In genomic region chr11:65862191-65862735, GRCh38 we compare ENCODE assay signal across 11 cellular contexts. TPM values are rescaled to one million over a fixed set of nuclear protein-coding genes. Genes with fewer than 3 reads are reported as not detected.
DNase-seq lines count a peak whose midpoint lies in the region; ATAC-seq and TF ChIP-seq lines count a peak whose summit lies in the region.
"Had no signal": no experiment of that assay in that cellular context is flagged by ENCODE, and none has a peak within 500 bp of the region (broad histone marks: within the 10 kb centered on the region; RNA-seq: fewer than 3 reads in every experiment).

No MANE protein-coding gene starts in this region.

- no peak overlapping the region for H3K27ac Mint-ChIP-seq in activated T-cell treated with anti-CD3 and anti-CD28 coated beads, Interleukin-2, amount 50 U/mL, for 72 hours
- H3K27ac Mint-ChIP-seq in activated CD4-positive, alpha-beta memory T cell treated with anti-CD3 and anti-CD28 coated beads for 36 hours = no peak overlapping the region
- peak overlapping the region; percentile 71 for H3K27ac Mint-ChIP-seq in stimulated activated naive B cell treated with anti-CD40 and anti-IgM and Interleukin-4, amounts not matched to agents 10 μg/mL and 1 μg/mL and 100 μg/mL, for 72 hours

- peaks cover 39% of the 10 kb centered on the region for H3K4me1 Mint-ChIP-seq in activated T-cell treated with anti-CD3 and anti-CD28 coated beads, Interleukin-2, amount 50 U/mL, for 72 hours (ENCODE audit: low read depth)
- peaks cover 19% of the 10 kb centered on the region for H3K4me1 Mint-ChIP-seq in activated CD4-positive, alpha-beta memory T cell treated with anti-CD3 and anti-CD28 coated beads for 36 hours (ENCODE audit: low read depth)
- H3K4me1 Mint-ChIP-seq in stimulated activated naive B cell treated with anti-CD40 and anti-IgM and Interleukin-4, amounts not matched to agents 10 μg/mL and 1 μg/mL and 100 μg/mL, for 72 hours = peaks cover 22 to 41% of the 10 kb centered on the region in 2 donors

- POLR2A ChIA-PET in activated CD4-positive, alpha-beta memory T cell treated with anti-CD3 and anti-CD28 coated beads for 36 hours (lab: Charles Lee) = no interaction called here

- no peak overlapping the region for H3K27ac ChIP-seq in hepatocyte
- H3K27ac ChIP-seq: parathyroid adenoma had no signal

- CTCF ChIA-PET in activated CD4-positive, alpha-beta memory T cell treated with anti-CD3 and anti-CD28 coated beads for 36 hours (lab: Charles Lee) = interaction anchor here (3.6 to 10.5 kb wide), 2 partner anchors 11 to 25 kb away, joined by 26 to 277 read pairs; partner anchors contain the start of genes CCDC85B and FIBP

- H3K9me2 ChIP-seq in hepatocyte (replicated peaks; ENCODE audit: insufficient read depth) = no peaks in the 10 kb centered on the region

- peak overlapping the region; percentile 96 to 97 for H3K4me3 Mint-ChIP-seq in activated T-cell treated with anti-CD3 and anti-CD28 coated beads, Interleukin-2, amount 50 U/mL, for 72 hours
- peak overlapping the region; percentile 20 for H3K4me3 Mint-ChIP-seq in activated CD4-positive, alpha-beta memory T cell treated with anti-CD3 and anti-CD28 coated beads for 36 hours
- H3K4me3 Mint-ChIP-seq in stimulated activated naive B cell treated with anti-CD40 and anti-IgM and Interleukin-4, amounts not matched to agents 10 μg/mL and 1 μg/mL and 100 μg/mL, for 72 hours = peak overlapping the region in 1 of 2 donors; percentile 19

- DNase-seq in activated T-cell treated with anti-CD3 and anti-CD28 coated beads, Interleukin-2, amount 50 U/mL, for 72 hours = no peak
- no peak for DNase-seq in activated T-cell treated with anti-CD3 and anti-CD28 coated beads, Interleukin-2, amount 50 U/mL, for 1 hour
- DNase-seq in activated CD4-positive, alpha-beta memory T cell treated with anti-CD3 and anti-CD28 coated beads for 36 hours = no peak
- DNase-seq in hepatocyte (ENCODE audit: low spot score) (no peak), KG1 (lab: John Stamatoyannopoulos, UW) (no peak), ACHN (no peak)
- no peak for DNase-seq in stimulated activated naive B cell treated with anti-CD40 and anti-IgM and Interleukin-4, amounts not matched to agents 10 μg/mL and 1 μg/mL and 100 μg/mL, for 72 hours
- DNase-seq: NCI-H446 treated with DMSO at 0.1 percent for 48 hours had no signal

- no peaks in the 10 kb centered on the region for H3K36me3 ChIP-seq in hepatocyte (replicated peaks; ENCODE audit: insufficient read depth, low read depth)

- no peak for ATAC-seq in activated T-cell treated with anti-CD3 and anti-CD28 coated beads, Interleukin-2, amount 50 U/mL, for 72 hours (replicated peaks in 1 of 2)
- ATAC-seq in stimulated activated naive B cell treated with anti-CD40 and anti-IgM and Interleukin-4, amounts not matched to agents 10 μg/mL and 1 μg/mL and 100 μg/mL, for 72 hours (replicated peaks) = no peak
- no peak for ATAC-seq in GM18519 (IDR thresholded peaks at IDR 0.05; ENCODE audit: low FRiP score, unreplicated experiment)

- no peaks in the 10 kb centered on the region for H3K27me3 Mint-ChIP-seq in activated T-cell treated with anti-CD3 and anti-CD28 coated beads, Interleukin-2, amount 50 U/mL, for 72 hours (ENCODE audit: low read depth)
- H3K27me3 Mint-ChIP-seq in activated CD4-positive, alpha-beta memory T cell treated with anti-CD3 and anti-CD28 coated beads for 36 hours = no peaks in the 10 kb centered on the region
- no peaks in the 10 kb centered on the region for H3K27me3 Mint-ChIP-seq in stimulated activated naive B cell treated with anti-CD40 and anti-IgM and Interleukin-4, amounts not matched to agents 10 μg/mL and 1 μg/mL and 100 μg/mL, for 72 hours

- in situ Hi-C loops in ACHN (cut with HindIII; ENCODE audit: low pct_ligation_motif_present, low pct_unique_long_range_greater_than_20kb, low sequenced_read_pairs) = no loop called here

- H3K79me2 ChIP-seq in hepatocyte = peaks cover 25% of the 10 kb centered on the region

- peaks cover 4% of the 10 kb centered on the region for H4K20me1 ChIP-seq in hepatocyte (ENCODE audit: insufficient read depth, poor library complexity, severe bottlenecking)

- peaks cover 9% of the 10 kb centered on the region for H3K4me1 ChIP-seq in hepatocyte (ENCODE audit: insufficient read depth)

- no peaks in the 10 kb centered on the region for H3K27me3 ChIP-seq in hepatocyte

- intact Hi-C loops in activated CD4-positive, alpha-beta memory T cell treated with anti-CD3 and anti-CD28 coated beads for 36 hours (cut with micrococcal nuclease) = no loop called here

- peaks cover 3 to 14% of the 10 kb centered on the region in 2 donors for H3K36me3 Mint-ChIP-seq in activated T-cell treated with anti-CD3 and anti-CD28 coated beads, Interleukin-2, amount 50 U/mL, for 72 hours (ENCODE audit: insufficient read depth in 2 of 2)
- H3K36me3 Mint-ChIP-seq in activated CD4-positive, alpha-beta memory T cell treated with anti-CD3 and anti-CD28 coated beads for 36 hours = peaks cover 41% of the 10 kb centered on the region
- H3K36me3 Mint-ChIP-seq in stimulated activated naive B cell treated with anti-CD40 and anti-IgM and Interleukin-4, amounts not matched to agents 10 μg/mL and 1 μg/mL and 100 μg/mL, for 72 hours = peaks cover 48 to 49% of the 10 kb centered on the region in 2 donors

- no peak overlapping the region for H2AFZ ChIP-seq in hepatocyte
- H2AFZ ChIP-seq: parathyroid adenoma had no signal

- peak overlapping the region; percentile 90 for H3K4me2 ChIP-seq in hepatocyte

- H3K4me3 ChIP-seq in hepatocyte = no peak overlapping the region

- 78% methylated on average over 5 of the region's 5 CpGs for WGBS in hepatocyte (ENCODE audit: low lambda C conversion rate, missing lambda C conversion rate)

- no peaks in the 10 kb centered on the region for H3K9me3 ChIP-seq in hepatocyte (ENCODE audit: low read depth)

- H3K9me3 Mint-ChIP-seq in activated T-cell treated with anti-CD3 and anti-CD28 coated beads, Interleukin-2, amount 50 U/mL, for 72 hours = no peaks in the 10 kb centered on the region
- no peaks in the 10 kb centered on the region for H3K9me3 Mint-ChIP-seq in activated CD4-positive, alpha-beta memory T cell treated with anti-CD3 and anti-CD28 coated beads for 36 hours
- no peaks in the 10 kb centered on the region for H3K9me3 Mint-ChIP-seq in stimulated activated naive B cell treated with anti-CD40 and anti-IgM and Interleukin-4, amounts not matched to agents 10 μg/mL and 1 μg/mL and 100 μg/mL, for 72 hours

- TF ChIP-seq CTCF in hepatocyte (IDR thresholded peaks at IDR 0.05; ENCODE audit: poor library complexity) = no peak

RNA-seq across cellular contexts. Expression of gene MUS81, which starts 2.0 kb away (rescaled TPM):
- total RNA-seq in activated T-cell treated with anti-CD3 and anti-CD28 coated beads, Interleukin-2, amount 50 U/mL, for 72 hours = 10 to 100 TPM; 80.6 to 94.8 TPM
- 10 to 100 TPM; 69.8 to 71.7 TPM for total RNA-seq in activated CD4-positive, alpha-beta memory T cell treated with anti-CD3 and anti-CD28 coated beads for 36 hours
- 22.3 and 23.8 TPM in 2 replicates for total RNA-seq in hepatocyte
- polyA plus RNA-seq in hepatocyte = 47.0 and 51.7 TPM in 2 replicates

RNA-seq across cellular contexts. Expression of gene CFL1, which starts 4.3 kb away (rescaled TPM):
- total RNA-seq in activated T-cell treated with anti-CD3 and anti-CD28 coated beads, Interleukin-2, amount 50 U/mL, for 72 hours = 100 to 1,000 TPM; 477 to 512 TPM
- 1,000 to 10,000 TPM; 1,166 to 1,191 TPM for total RNA-seq in activated CD4-positive, alpha-beta memory T cell treated with anti-CD3 and anti-CD28 coated beads for 36 hours
- total RNA-seq in hepatocyte = 720 and 758 TPM in 2 replicates
- polyA plus RNA-seq in hepatocyte = 1,698 and 1,708 TPM in 2 replicates

RNA-seq across cellular contexts. Expression of gene EFEMP2, which starts 10.3 kb away (rescaled TPM):
- 10 to 100 TPM; 22.4 to 26.0 TPM for total RNA-seq in activated T-cell treated with anti-CD3 and anti-CD28 coated beads, Interleukin-2, amount 50 U/mL, for 72 hours
- 10 to 100 TPM; 11.5 to 12.5 TPM for total RNA-seq in activated CD4-positive, alpha-beta memory T cell treated with anti-CD3 and anti-CD28 coated beads for 36 hours
- 65.2 and 69.7 TPM in 2 replicates for total RNA-seq in hepatocyte
- polyA plus RNA-seq in hepatocyte = 197 and 230 TPM in 2 replicates

RNA-seq across cellular contexts. Expression of gene CTSW, which starts 17.4 kb away (rescaled TPM):
- 10 to 100 TPM; 16.8 to 27.8 TPM for total RNA-seq in activated T-cell treated with anti-CD3 and anti-CD28 coated beads, Interleukin-2, amount 50 U/mL, for 72 hours
- total RNA-seq in activated CD4-positive, alpha-beta memory T cell treated with anti-CD3 and anti-CD28 coated beads for 36 hours = 10 to 100 TPM; 11.1 to 13.2 TPM
- total RNA-seq in hepatocyte = not detected in 2 replicates
- 0.15 and 0.56 TPM in 2 replicates for polyA plus RNA-seq in hepatocyte
- total RNA-seq: bronchial epithelial cell had no signal

RNA-seq across cellular contexts. Expression of gene FIBP, which starts 26.0 kb away (rescaled TPM):
- 10 to 100 TPM; 86.4 to 91.9 TPM for total RNA-seq in activated T-cell treated with anti-CD3 and anti-CD28 coated beads, Interleukin-2, amount 50 U/mL, for 72 hours
- 100 to 1,000 TPM in 1 of 2 experiments, 10 to 100 TPM in 1; 94.2 to 101 TPM for total RNA-seq in activated CD4-positive, alpha-beta memory T cell treated with anti-CD3 and anti-CD28 coated beads for 36 hours
- total RNA-seq in hepatocyte = 72.6 and 74.9 TPM in 2 replicates
- 93.6 and 101 TPM in 2 replicates for polyA plus RNA-seq in hepatocyte
